ENCODE assay signal across 14 cellular contexts in genomic region chr3:66860771-66861170, GRCh38.
A peak's percentile ranks its signal among the peaks of the same experiment; 100 is the strongest.
DNase-seq lines count a peak whose midpoint lies in the region; ATAC-seq and TF ChIP-seq lines count a peak whose summit lies in the region.
"Had no signal": no experiment of that assay in that cellular context is flagged by ENCODE, and none has a peak within 500 bp of the region (broad histone marks: within the 10 kb centered on the region; RNA-seq: fewer than 3 reads in every experiment).

No MANE protein-coding gene starts in this region.

- H3K27me3 ChIP-seq in kidney epithelial cell (ENCODE audit: control insufficient read depth, insufficient read depth, low read length), result no peaks in the 10 kb centered on the region
- H3K27me3 ChIP-seq: BLaER1 had no signal

- no peak for TF ChIP-seq CTCF in kidney epithelial cell (IDR thresholded peaks at IDR 0.05; ENCODE audit: insufficient read depth, low read length, poor library complexity, severe bottlenecking)
- TF ChIP-seq CTCF in omental fat pad (IDR thresholded peaks at IDR 0.05), result no peak

- H3K36me3 ChIP-seq in kidney epithelial cell (ENCODE audit: control insufficient read depth, insufficient read depth, low read length), result no peaks in the 10 kb centered on the region
- H3K36me3 ChIP-seq: BLaER1 had no signal

- no peak overlapping the region for H3K4me3 ChIP-seq in kidney epithelial cell (ENCODE audit: low read depth, low read length)
- H3K4me3 ChIP-seq: BLaER1, GM23338, K562 had no signal

- ATAC-seq in omental fat pad (ENCODE audit: low FRiP score), result no peak
- ATAC-seq: GM23338, K562 had no signal

- peak; percentile 38 for DNase-seq in HK-2 (ENCODE audit: unreplicated experiment)
- DNase-seq in RPMI7951 (ENCODE audit: low read depth), result peak; percentile 12
- peak; percentile 32 for DNase-seq in kidney epithelial cell (ENCODE audit: low read depth)
- no peak for DNase-seq in COLO829 (ENCODE audit: low spot score)
- no peak for DNase-seq in pons (ENCODE audit: low spot score)
- no peak for DNase-seq in activated CD4-positive, alpha-beta T cell treated with anti-CD3 and anti-CD28 coated beads for 48 hours
- no peak for DNase-seq in omental fat pad (ENCODE audit: low spot score)
- DNase-seq: AML-193; CD8-positive, alpha-beta memory T cell; DMS53; H9 had no signal

Comparison
In these comparisons a context has a peak if more than half of its experiments do, and no peak if none do; other contexts are left out.
1. DNase-seq: peak in HK-2 (single experiment), RPMI7951 (single experiment) and kidney epithelial cell (single experiment); none in COLO829 (single experiment), pons (single experiment), activated CD4-positive, alpha-beta T cell treated with anti-CD3 and anti-CD28 coated beads for 48 hours (single experiment) and omental fat pad (single experiment).